20 cellular contexts compared by ENCODE assay signal in genomic region chr19:23516266-23516665, GRCh38.
DNase-seq lines count a peak whose midpoint lies in the region; ATAC-seq lines count a peak whose summit lies in the region.
"Had no signal": no experiment of that assay in that cellular context is flagged by ENCODE, and none has a peak within 500 bp of the region (broad histone marks: within the 10 kb centered on the region; RNA-seq: fewer than 3 reads in every experiment).

No MANE protein-coding gene starts in this region.

- ATAC-seq in HG02938 (IDR thresholded peaks at IDR 0.05; ENCODE audit: unreplicated experiment) = no peak
- ATAC-seq in GM18861 (IDR thresholded peaks at IDR 0.05; ENCODE audit: unreplicated experiment) = no peak

- DNase-seq in ELR (ENCODE audit: low read depth) (peak; percentile 28), M059J (ENCODE audit: low read depth) (peak; percentile 91), RPMI8226 (peak; percentile 54), GM19240 (ENCODE audit: insufficient read length, low spot score) (no peak)
- DNase-seq: 8988T; ACHN; BE2C; C1 segment of cervical spinal cord; CD4-positive, alpha-beta memory T cell; CD4-positive, CD25-positive, alpha-beta regulatory T cell; CD8-positive, alpha-beta memory T cell; COR-L47; DMS 273 treated with DMSO at 0.1 percent for 48 hours; DMS153; DMS53; DMS79; DND-41; EL had no signal
